In genomic region chr17:74972107-74972972, GRCh38 we compare ENCODE assay signal across 8 cellular contexts. TPM values are rescaled to one million over a fixed set of nuclear protein-coding genes. Genes with fewer than 3 reads are reported as not detected.
DNase-seq lines count a peak whose midpoint lies in the region; ATAC-seq and TF ChIP-seq lines count a peak whose summit lies in the region.

A gene with protein sequence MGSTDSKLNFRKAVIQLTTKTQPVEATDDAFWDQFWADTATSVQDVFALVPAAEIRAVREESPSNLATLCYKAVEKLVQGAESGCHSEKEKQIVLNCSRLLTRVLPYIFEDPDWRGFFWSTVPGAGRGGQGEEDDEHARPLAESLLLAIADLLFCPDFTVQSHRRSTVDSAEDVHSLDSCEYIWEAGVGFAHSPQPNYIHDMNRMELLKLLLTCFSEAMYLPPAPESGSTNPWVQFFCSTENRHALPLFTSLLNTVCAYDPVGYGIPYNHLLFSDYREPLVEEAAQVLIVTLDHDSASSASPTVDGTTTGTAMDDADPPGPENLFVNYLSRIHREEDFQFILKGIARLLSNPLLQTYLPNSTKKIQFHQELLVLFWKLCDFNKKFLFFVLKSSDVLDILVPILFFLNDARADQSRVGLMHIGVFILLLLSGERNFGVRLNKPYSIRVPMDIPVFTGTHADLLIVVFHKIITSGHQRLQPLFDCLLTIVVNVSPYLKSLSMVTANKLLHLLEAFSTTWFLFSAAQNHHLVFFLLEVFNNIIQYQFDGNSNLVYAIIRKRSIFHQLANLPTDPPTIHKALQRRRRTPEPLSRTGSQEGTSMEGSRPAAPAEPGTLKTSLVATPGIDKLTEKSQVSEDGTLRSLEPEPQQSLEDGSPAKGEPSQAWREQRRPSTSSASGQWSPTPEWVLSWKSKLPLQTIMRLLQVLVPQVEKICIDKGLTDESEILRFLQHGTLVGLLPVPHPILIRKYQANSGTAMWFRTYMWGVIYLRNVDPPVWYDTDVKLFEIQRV (minus strand): TSS chr17:74972759. CDS start chr17:74972656, 103 bp downstream.

- TF ChIP-seq POLR2A in Peyer's patch (IDR thresholded peaks at IDR 0.05), result peak; percentile 29 to 53

- TF ChIP-seq CTCF in Peyer's patch (IDR thresholded peaks at IDR 0.05), result peak in 1 of 6 experiments; percentile 3

- H3K4me3 ChIP-seq in Peyer's patch, result peak within 1 kb of the TSS; percentile 62 to 93 (median 74)
- peak within 1 kb of the TSS; percentile 60 to 78 for H3K4me3 ChIP-seq in stomach smooth muscle (ENCODE audit: low read length in 2 of 2)

- no peaks in the 10 kb centered on the region for H3K9me3 ChIP-seq in Peyer's patch
- H3K9me3 ChIP-seq in stomach smooth muscle (ENCODE audit: control insufficient read depth in 2 of 2, low read length in 2 of 2), result no peaks in the 10 kb centered on the region

- peak within 1 kb of the TSS; percentile 51 to 60 for H3K9ac ChIP-seq in stomach smooth muscle (ENCODE audit: low read length in 2 of 2)

- peak; percentile 50 for DNase-seq in NCI-H2029 (lab: John Stamatoyannopoulos, UW)
- no peak for DNase-seq in NCI-H2029 treated with DMSO at 0.1 percent for 48 hours (lab: John Stamatoyannopoulos, UW)
- peak; percentile 84 to 92 (median 91) for DNase-seq in Peyer's patch
- DNase-seq in activated gamma-delta T cell treated with anti-CD3 and anti-CD28 coated beads, Interleukin-2, amount 50 U/mL, for 16 hours (ENCODE audit: low read depth), result peak; percentile 70
- DNase-seq in glomerular endothelial cell (ENCODE audit: extremely low read depth, low read depth, low spot score), result no peak
- DNase-seq in nucleus accumbens (lab: John Stamatoyannopoulos, UW), result peak in 53 of 56 donors; percentile 30 to 89 (median 76)

- H3K4me1 ChIP-seq in Peyer's patch, result peaks cover 2 to 30% (median 10%) of the 10 kb centered on the region in 4 donors
- H3K4me1 ChIP-seq in stomach smooth muscle (ENCODE audit: control insufficient read depth, insufficient read depth, low read length), result peaks cover 17% of the 10 kb centered on the region

- H3K27ac ChIP-seq in Peyer's patch (peak within 1 kb of the TSS; percentile 58 to 84 (median 76)), stomach smooth muscle (ENCODE audit: low read length) (no peak within 1 kb of the TSS)

- ATAC-seq in GM18861 (IDR thresholded peaks at IDR 0.05; ENCODE audit: unreplicated experiment), result no peak

- H3K36me3 ChIP-seq in Peyer's patch (no peaks in the 10 kb centered on the region), stomach smooth muscle (ENCODE audit: control insufficient read depth in 2 of 2, insufficient read depth in 2 of 2, low read length in 2 of 2) (no peaks in the 10 kb centered on the region)

- no peaks in the 10 kb centered on the region for H3K27me3 ChIP-seq in Peyer's patch
- H3K27me3 ChIP-seq in stomach smooth muscle (ENCODE audit: control insufficient read depth in 1 of 2, insufficient read depth in 2 of 2, low read length in 2 of 2), result peaks cover 2 to 4% of the 10 kb centered on the region in 2 donors

RNA-seq across cellular contexts. Expression of the gene that starts here (rescaled TPM):
- total RNA-seq in Peyer's patch (100 to 1,000 TPM in 3 of 4 donors, 10 to 100 TPM in 1; 80.0 to 148 (median 124) TPM), glomerular endothelial cell (23.1 and 30.6 TPM in 2 replicates)

Comparison
In these comparisons a context has a peak if more than half of its experiments do, and no peak if none do; other contexts are left out.
1. DNase-seq: peak in NCI-H2029 (single experiment), Peyer's patch (3 of 3), activated gamma-delta T cell treated with anti-CD3 and anti-CD28 coated beads, Interleukin-2, amount 50 U/mL, for 16 hours (single experiment) and nucleus accumbens (53 of 56); none in NCI-H2029 treated with DMSO at 0.1 percent for 48 hours (single experiment) and glomerular endothelial cell (single experiment).